ENCODE assay signal across 8 cellular contexts in genomic region chr16:71724320-71724751, GRCh38. TPM values are rescaled to one million over a fixed set of nuclear protein-coding genes. Genes with fewer than 3 reads are reported as not detected.
DNase-seq lines count a peak whose midpoint lies in the region; ATAC-seq and TF ChIP-seq lines count a peak whose summit lies in the region.

Gene PHLPP2, minus strand, starts transcription at chr16:71724701. Its CDS starts 9,906 bp downstream, at chr16:71714795.

- H3K27me3 ChIP-seq in HUES64 (ENCODE audit: insufficient read depth, low read length) (peaks cover 19% of the 10 kb centered on the region), mucosa of rectum (ENCODE audit: control insufficient read depth in 2 of 2, insufficient read depth in 2 of 2, low read length in 2 of 2) (no peaks in the 10 kb centered on the region)

- H3K9me3 ChIP-seq in HUES64 (ENCODE audit: insufficient read depth, low read depth, low read length) (no peaks in the 10 kb centered on the region), mucosa of rectum (ENCODE audit: control insufficient read depth in 2 of 2, low read length in 2 of 2) (no peaks in the 10 kb centered on the region)

- H3K9me3 Mint-ChIP-seq in chondrocyte (ENCODE audit: low read depth), result no peaks in the 10 kb centered on the region

- WGBS in HUES64, result 22% methylated on average over 8 of the region's 10 CpGs

- peak within 1 kb of the TSS; percentile 72 for H3K4me3 ChIP-seq in HUES64 (ENCODE audit: low read length)
- peak within 1 kb of the TSS; percentile 82 to 88 for H3K4me3 ChIP-seq in mucosa of rectum (ENCODE audit: low read length in 2 of 2)

- H3K4me1 Mint-ChIP-seq in chondrocyte (ENCODE audit: low read depth), result peaks cover 21% of the 10 kb centered on the region

- peaks cover 21% of the 10 kb centered on the region for H3K4me1 ChIP-seq in HUES64 (ENCODE audit: insufficient read depth, low read length)
- peaks cover 24 to 29% of the 10 kb centered on the region in 2 donors for H3K4me1 ChIP-seq in mucosa of rectum (ENCODE audit: control insufficient read depth in 2 of 2, insufficient read depth in 2 of 2, low read length in 2 of 2)

- peak within 1 kb of the TSS; percentile 73 for H3K4me3 Mint-ChIP-seq in chondrocyte (ENCODE audit: unreplicated experiment)

- H3K36me3 Mint-ChIP-seq in chondrocyte (ENCODE audit: low read depth), result no peaks in the 10 kb centered on the region

- peak within 1 kb of the TSS; percentile 92 for H3K27ac ChIP-seq in 22Rv1
- peak within 1 kb of the TSS; percentile 74; the same call in 1 of the 2 replicates for H3K27ac ChIP-seq in HUES64 (ENCODE audit: low read depth, low read length)
- peak within 1 kb of the TSS; percentile 84 to 89 for H3K27ac ChIP-seq in mucosa of rectum (ENCODE audit: low read depth in 2 of 2, low read length in 2 of 2)

- H3K9ac ChIP-seq in HUES64 (ENCODE audit: low read depth, low read length) (peak within 1 kb of the TSS; percentile 81), mucosa of rectum (ENCODE audit: low read depth in 1 of 2, low read length in 2 of 2) (peak within 1 kb of the TSS; percentile 38 to 75)

- no peak within 1 kb of the TSS for H3K27ac Mint-ChIP-seq in chondrocyte (ENCODE audit: unreplicated experiment)

- ATAC-seq in HG02798 (IDR thresholded peaks at IDR 0.05; ENCODE audit: poor library complexity, unreplicated experiment), result no peak
- ATAC-seq in GM21528 (IDR thresholded peaks at IDR 0.05; ENCODE audit: low FRiP score, unreplicated experiment), result no peak

- DNase-seq in chondrocyte (ENCODE audit: low spot score), result no peak
- no peak for DNase-seq in central memory CD4-positive, alpha-beta T cell
- no peak for DNase-seq in germinal center (ENCODE audit: low spot score)

- TF ChIP-seq CTCF in 22Rv1 (IDR thresholded peaks at IDR 0.05) (0 out of 2 replicates have a peak, but pooled peaks have one; percentile 2), chondrocyte (IDR thresholded peaks at IDR 0.05) (no peak)

- H3K36me3 ChIP-seq in HUES64 (ENCODE audit: insufficient read depth, low read length) (no peaks in the 10 kb centered on the region), mucosa of rectum (ENCODE audit: control insufficient read depth in 2 of 2, insufficient read depth in 2 of 2, low read length in 2 of 2) (peaks cover 0 to 2% of the 10 kb centered on the region in 2 donors)

- no peaks in the 10 kb centered on the region for H3K27me3 Mint-ChIP-seq in chondrocyte (ENCODE audit: low read depth)

RNA-seq across cellular contexts. Expression of gene PHLPP2, which starts in this region (rescaled TPM):
- 6.6 TPM for polyA plus RNA-seq in HUES64 (2013, experiment 1 of 2)
- 5.3 TPM for polyA plus RNA-seq in HUES64 (2013, experiment 2 of 2)
- total RNA-seq in chondrocyte, result 10.2 to 12.0 TPM (median 10.9 TPM) in 3 replicates
